10 cellular contexts compared by ENCODE assay signal in genomic region chr3:50573566-50574279, GRCh38. TPM values are rescaled to one million over a fixed set of nuclear protein-coding genes. Genes with fewer than 3 reads are reported as not detected.
DNase-seq lines count a peak whose midpoint lies in the region; ATAC-seq and TF ChIP-seq lines count a peak whose summit lies in the region.
"Had no signal": no experiment of that assay in that cellular context is flagged by ENCODE, and none has a peak within 500 bp of the region (broad histone marks: within the 10 kb centered on the region; RNA-seq: fewer than 3 reads in every experiment).

No MANE protein-coding gene starts in this region.

- peaks cover 69% of the 10 kb centered on the region for H3K4me1 ChIP-seq in DND-41 (ENCODE audit: insufficient read depth, low read length)
- no peaks in the 10 kb centered on the region for H3K4me1 ChIP-seq in prostate gland (replicated peaks)

- peak overlapping the region; percentile 80 for H3K9ac ChIP-seq in DND-41 (ENCODE audit: low read depth, low read length)

- H3K9me3 ChIP-seq in DND-41 (ENCODE audit: insufficient read depth, low read length, severe bottlenecking) (no peaks in the 10 kb centered on the region), prostate gland (no peaks in the 10 kb centered on the region)

- WGBS in prostate gland = 72% methylated on average over 7 of the region's 7 CpGs

- no peak for TF ChIP-seq POLR2A in prostate gland (IDR thresholded peaks at IDR 0.05)

- H3K4me2 ChIP-seq in DND-41 (ENCODE audit: insufficient read depth, low read length) = peak overlapping the region; percentile 90

- H4K20me1 ChIP-seq in DND-41 (ENCODE audit: insufficient read depth, low read length) = no peaks in the 10 kb centered on the region

- intact Hi-C loops in prostate gland (cut with DNase I) = no loop called here

- TF ChIP-seq CTCF in DND-41 (IDR thresholded peaks at IDR 0.05; ENCODE audit: borderline replicate concordance, extremely low read depth, low read length, poor library complexity, severe bottlenecking) = no peak
- no peak for TF ChIP-seq CTCF in prostate gland (IDR thresholded peaks at IDR 0.05)

- peaks cover 63% of the 10 kb centered on the region for H3K36me3 ChIP-seq in DND-41 (ENCODE audit: insufficient read depth, low read length)
- no peaks in the 10 kb centered on the region for H3K36me3 ChIP-seq in prostate gland

- H3K79me2 ChIP-seq in DND-41 (ENCODE audit: insufficient read depth, low read length) = peaks cover 78% of the 10 kb centered on the region

- H3K27me3 ChIP-seq in DND-41 (ENCODE audit: insufficient read depth, low read length, poor library complexity) (no peaks in the 10 kb centered on the region), prostate gland (replicated peaks; ENCODE audit: insufficient read depth) (no peaks in the 10 kb centered on the region)

- peak overlapping the region in 1 of 2 experiments; percentile 92; a peak in 2 of 4 replicates for H3K4me3 ChIP-seq in DND-41 (ENCODE audit: low read depth in 1 of 2, low read length in 2 of 2)
- no peak overlapping the region for H3K4me3 ChIP-seq in prostate gland

- H2AFZ ChIP-seq in DND-41 (ENCODE audit: low read depth, low read length) = no peak overlapping the region

- DNase-seq in DND-41 = peak; percentile 97
- peak; percentile 90 for DNase-seq in activated CD8-positive, alpha-beta memory T cell treated with anti-CD3 and anti-CD28 coated beads for 24 hours
- peak; percentile 11 for DNase-seq in effector CD8-positive, alpha-beta T cell (lab: John Stamatoyannopoulos, UW)
- DNase-seq in stimulated activated CD4-positive, alpha-beta T cell treated with anti-CD3 and anti-CD28 coated beads, TNF-alpha, amount 100 ng/mL, for 24 hours (ENCODE audit: low read depth in 3 of 3) = peak; percentile 42 to 79 (median 47)
- no peak for DNase-seq in AG08395 (ENCODE audit: low spot score)
- no peak for DNase-seq in prostate gland (ENCODE audit: low spot score)
- DNase-seq in hippocampal formation (lab: John Stamatoyannopoulos, UW) = no peak
- DNase-seq in midbrain (lab: John Stamatoyannopoulos, UW) = no peak
- DNase-seq: NCI-H2227 treated with DMSO at 0.1 percent for 48 hours had no signal

- ATAC-seq in DND-41 (ENCODE audit: insufficient read depth, low read depth) = peak; percentile 65
- ATAC-seq: SK-N-SH treated with all-trans-retinoic acid at 6 μM for 48 hours had no signal

- H3K27ac ChIP-seq in DND-41 (ENCODE audit: low read length) = peak overlapping the region; percentile 96
- H3K27ac ChIP-seq in prostate gland = no peak overlapping the region

RNA-seq across cellular contexts. Expression of gene HEMK1, which starts 4.4 kb away (rescaled TPM):
- total RNA-seq in prostate gland = 10 to 100 TPM in 1 of 2 donors, 1 to 10 TPM in 1; 8.5 to 17.1 TPM

RNA-seq across cellular contexts. Expression of gene C3orf18, which starts 6.2 kb away (rescaled TPM):
- total RNA-seq in prostate gland = 10 to 100 TPM in 1 of 2 donors, 1 to 10 TPM in 1; 7.5 to 11.0 TPM

RNA-seq across cellular contexts. Expression of gene CISH, which starts 37.9 kb away (rescaled TPM):
- total RNA-seq in prostate gland = 1 to 10 TPM; 5.1 to 7.6 TPM

RNA-seq across cellular contexts. Expression of gene MAPKAPK3, which starts 43.2 kb away (rescaled TPM):
- 10 to 100 TPM; 33.2 to 52.3 TPM for total RNA-seq in prostate gland

Comparison
In these comparisons a context has a peak if more than half of its experiments do, and no peak if none do; other contexts are left out.
1. DNase-seq: peak in DND-41 (single experiment), activated CD8-positive, alpha-beta memory T cell treated with anti-CD3 and anti-CD28 coated beads for 24 hours (single experiment), effector CD8-positive, alpha-beta T cell (single experiment) and stimulated activated CD4-positive, alpha-beta T cell treated with anti-CD3 and anti-CD28 coated beads, TNF-alpha, amount 100 ng/mL, for 24 hours (3 of 3); none in AG08395 (single experiment), prostate gland (single experiment), hippocampal formation (0 of 2) and midbrain (single experiment).